ENCODE assay signal across 12 cellular contexts in genomic region chr22:50192825-50193204, GRCh38. TPM values are rescaled to one million over a fixed set of nuclear protein-coding genes. Genes with fewer than 3 reads are reported as not detected.
A peak's percentile ranks its signal among the peaks of the same experiment; 100 is the strongest.
DNase-seq lines count a peak whose midpoint lies in the region; ATAC-seq and TF ChIP-seq lines count a peak whose summit lies in the region.
"Had no signal": no experiment of that assay in that cellular context is flagged by ENCODE, and none has a peak within 500 bp of the region (broad histone marks: within the 10 kb centered on the region; RNA-seq: fewer than 3 reads in every experiment).

No MANE protein-coding gene starts in this region.

- TF ChIP-seq CTCF in body of pancreas (IDR thresholded peaks at IDR 0.05): no peak

- no peaks in the 10 kb centered on the region for H3K9me3 ChIP-seq in body of pancreas

- peak overlapping the region; percentile 97 for H3K27ac Mint-ChIP-seq in stimulated activated memory B cell treated with anti-CD40 and anti-IgM and Interleukin-4, amounts not matched to agents 10 μg/mL and 1 μg/mL and 100 μg/mL, for 72 hours

- peak; percentile 71 for DNase-seq in activated CD8-positive, alpha-beta memory T cell treated with anti-CD3 and anti-CD28 coated beads for 24 hours
- no peak for DNase-seq in activated CD8-positive, alpha-beta memory T cell treated with anti-CD3 and anti-CD28 coated beads, Interleukin-2, amount 50 U/mL, for 4 hours
- peak; percentile 31 for DNase-seq in activated CD4-positive, alpha-beta T cell treated with anti-CD3 and anti-CD28 coated beads for 1 hour
- DNase-seq in body of pancreas: peak in 1 of 4 donors; percentile 79
- DNase-seq in mucosa of gallbladder (ENCODE audit: low spot score): no peak
- DNase-seq in germinal center (ENCODE audit: low spot score): no peak
- DNase-seq: 8988T, NCI-H187 treated with DMSO at 0.1 percent for 48 hours had no signal

- H3K4me1 Mint-ChIP-seq in stimulated activated memory B cell treated with anti-CD40 and anti-IgM and Interleukin-4, amounts not matched to agents 10 μg/mL and 1 μg/mL and 100 μg/mL, for 72 hours: peaks cover 64% of the 10 kb centered on the region

- peaks cover 62% of the 10 kb centered on the region for H3K4me1 ChIP-seq in body of pancreas

- H3K27ac ChIP-seq in body of pancreas: peak overlapping the region; percentile 38 to 88 (median 85)

- no peaks in the 10 kb centered on the region for H3K27me3 ChIP-seq in body of pancreas

- no peaks in the 10 kb centered on the region for H3K27me3 Mint-ChIP-seq in stimulated activated memory B cell treated with anti-CD40 and anti-IgM and Interleukin-4, amounts not matched to agents 10 μg/mL and 1 μg/mL and 100 μg/mL, for 72 hours

- intact Hi-C loops in body of pancreas (cut with DNase I): no loop called here

- peaks cover 0 to under 1% of the 10 kb centered on the region in 2 donors for H3K36me3 ChIP-seq in body of pancreas (replicated peaks in 1 of 2; ENCODE audit: insufficient read depth in 1 of 2, low read depth in 2 of 2)

- TF ChIP-seq POLR2A in body of pancreas (IDR thresholded peaks at IDR 0.05): no peak

- no peaks in the 10 kb centered on the region for H3K9me3 Mint-ChIP-seq in stimulated activated memory B cell treated with anti-CD40 and anti-IgM and Interleukin-4, amounts not matched to agents 10 μg/mL and 1 μg/mL and 100 μg/mL, for 72 hours

- peaks cover 14% of the 10 kb centered on the region for H3K36me3 Mint-ChIP-seq in stimulated activated memory B cell treated with anti-CD40 and anti-IgM and Interleukin-4, amounts not matched to agents 10 μg/mL and 1 μg/mL and 100 μg/mL, for 72 hours

- peak overlapping the region; percentile 87 for H3K4me3 Mint-ChIP-seq in stimulated activated memory B cell treated with anti-CD40 and anti-IgM and Interleukin-4, amounts not matched to agents 10 μg/mL and 1 μg/mL and 100 μg/mL, for 72 hours

- WGBS in body of pancreas, 2 donors: 51% methylated on average over 13 of the region's 13 CpGs; no CpG with 5 or more reads in 1 of the 2 donors

- ATAC-seq in body of pancreas: no peak
- peak; percentile 12 for ATAC-seq in stimulated activated memory B cell treated with anti-CD40 and anti-IgM and Interleukin-4, amounts not matched to agents 10 μg/mL and 1 μg/mL and 100 μg/mL, for 72 hours
- ATAC-seq in GM21717 (IDR thresholded peaks at IDR 0.05; ENCODE audit: unreplicated experiment): no peak
- ATAC-seq: activated CD4-positive, CD25-positive, alpha-beta regulatory T cell treated with anti-CD3 and anti-CD28 coated beads, Interleukin-2, amount 50 U/mL, for 24 hours; left ventricle myocardium superior had no signal

- no peak overlapping the region for H3K4me3 ChIP-seq in body of pancreas

RNA-seq across cellular contexts. Expression of gene TRABD, which starts 7.1 kb away (rescaled TPM):
- total RNA-seq in body of pancreas (100 to 1,000 TPM in 1 of 2 donors, 10 to 100 TPM in 1; 82.8 to 110 TPM), mucosa of gallbladder (55.1 TPM)

RNA-seq across cellular contexts. Expression of gene SELENOO, which starts 8.0 kb away (rescaled TPM):
- total RNA-seq in body of pancreas (10 to 100 TPM; 23.6 to 57.4 TPM), mucosa of gallbladder (37.0 TPM)

RNA-seq across cellular contexts. Expression of gene PANX2, which starts 22.3 kb away (rescaled TPM):
- 1 to 10 TPM in 1 of 2 donors, under 1 TPM in 1; 0.33 to 3.1 TPM for total RNA-seq in body of pancreas
- total RNA-seq in mucosa of gallbladder: 0.95 TPM

RNA-seq across cellular contexts. Expression of gene TUBGCP6, which starts 52.0 kb away (rescaled TPM):
- 100 to 1,000 TPM in 1 of 2 donors, 10 to 100 TPM in 1; 61.2 to 121 TPM for total RNA-seq in body of pancreas
- total RNA-seq in mucosa of gallbladder: 64.4 TPM

RNA-seq across cellular contexts. Expression of gene HDAC10, which starts 58.2 kb away (rescaled TPM):
- total RNA-seq in body of pancreas (100 to 1,000 TPM in 1 of 2 donors, 10 to 100 TPM in 1; 31.9 to 128 TPM), mucosa of gallbladder (100 TPM)

Comparison
In these comparisons a context has a peak if more than half of its experiments do, and no peak if none do; other contexts are left out.
1. DNase-seq: peak in activated CD8-positive, alpha-beta memory T cell treated with anti-CD3 and anti-CD28 coated beads for 24 hours (single experiment) and activated CD4-positive, alpha-beta T cell treated with anti-CD3 and anti-CD28 coated beads for 1 hour (single experiment); none in activated CD8-positive, alpha-beta memory T cell treated with anti-CD3 and anti-CD28 coated beads, Interleukin-2, amount 50 U/mL, for 4 hours (single experiment), mucosa of gallbladder (single experiment) and germinal center (single experiment).